Comparison of ENCODE assay signal across 20 cellular contexts in genomic region chr3:109372639-109373038, GRCh38. TPM values are rescaled to one million over a fixed set of nuclear protein-coding genes. Genes with fewer than 3 reads are reported as not detected.
DNase-seq lines count a peak whose midpoint lies in the region; ATAC-seq and TF ChIP-seq lines count a peak whose summit lies in the region.
"Had no signal": no experiment of that assay in that cellular context is flagged by ENCODE, and none has a peak within 500 bp of the region (broad histone marks: within the 10 kb centered on the region; RNA-seq: fewer than 3 reads in every experiment).

No MANE protein-coding gene starts in this region.

- H3K27ac ChIP-seq in GM23338 (ENCODE audit: low read depth) (no peak overlapping the region), endodermal cell (ENCODE audit: low read depth, low read length) (no peak overlapping the region), neuronal stem cell (replicated peaks; ENCODE audit: low read length) (no peak overlapping the region), SJCRH30 (no peak overlapping the region)
- H3K27ac ChIP-seq: A549; BLaER1 treated with 17β-estradiol and CSF1 and Interleukin-3, amounts not matched to agents 10 nM and 100 nM had no signal

- H3K79me1 ChIP-seq in neuronal stem cell (ENCODE audit: low read depth, low read length), result no peaks in the 10 kb centered on the region

- no peak overlapping the region for H4K8ac ChIP-seq in neuronal stem cell (ENCODE audit: low read depth, low read length)

- peaks cover 8% of the 10 kb centered on the region; the same call in 1 of the 2 replicates for H3K79me2 ChIP-seq in GM23338 (replicated peaks; ENCODE audit: insufficient read depth)

- H4K91ac ChIP-seq in neuronal stem cell (ENCODE audit: low read depth, low read length, poor library complexity), result no peak overlapping the region

- no peak overlapping the region for H2AK5ac ChIP-seq in neuronal stem cell (ENCODE audit: low read depth, low read length)

- H3K27ac Mint-ChIP-seq in GM23338, result peak overlapping the region; percentile 70
- H3K27ac Mint-ChIP-seq in endodermal cell, result no peak overlapping the region
- H3K27ac Mint-ChIP-seq: CD14-positive monocyte; CD4-positive, alpha-beta T cell; CD8-positive, alpha-beta memory T cell had no signal

- H3K36me3 ChIP-seq in GM23338 (ENCODE audit: insufficient read depth) (peaks cover 6% of the 10 kb centered on the region; the same call in 1 of the 2 replicates), endodermal cell (ENCODE audit: control insufficient read depth, insufficient read depth, low read length) (no peaks in the 10 kb centered on the region), neuronal stem cell (replicated peaks in 1 of 2; ENCODE audit: control insufficient read depth in 2 of 2, insufficient read depth in 2 of 2, low read length in 2 of 2) (no peaks in the 10 kb centered on the region), SJCRH30 (no peaks in the 10 kb centered on the region)
- H3K36me3 ChIP-seq: BE2C; BLaER1 treated with 17β-estradiol and CSF1 and Interleukin-3, amounts not matched to agents 10 nM and 100 nM had no signal

- H3K9me3 Mint-ChIP-seq in GM23338 (no peaks in the 10 kb centered on the region; the same call in 2 of the 3 replicates), endodermal cell (no peaks in the 10 kb centered on the region)
- H3K9me3 Mint-ChIP-seq: CD4-positive, alpha-beta T cell; CD8-positive, alpha-beta memory T cell had no signal

- DNase-seq in GM23338 (ENCODE audit: low spot score) (no peak), NCI-H82 treated with DMSO at 0.1 percent for 48 hours (lab: John Stamatoyannopoulos, UW; ENCODE audit: unreplicated experiment) (peak; percentile 35), endodermal cell (no peak), neuronal stem cell (ENCODE audit: low spot score) (no peak), SJCRH30 (no peak), anterior cingulate cortex (lab: John Stamatoyannopoulos, UW) (no peak)
- DNase-seq in activated naive CD4-positive, alpha-beta T cell treated with anti-CD3 and anti-CD28 coated beads, Interleukin-2, amount 50 U/mL, for 16 hours, result no peak
- DNase-seq: 8988T; ACHN; AML-193; BE2C; CD4-positive, alpha-beta T cell; CD8-positive, alpha-beta memory T cell; DMS53; DMS79 treated with DMSO at 0.1 percent for 48 hours; H7; HCEC 1CT had no signal

- no peak overlapping the region for H2BK15ac ChIP-seq in neuronal stem cell (ENCODE audit: low read length)

- H3K27me3 ChIP-seq in GM23338 (ENCODE audit: insufficient read depth), result no peaks in the 10 kb centered on the region
- H3K27me3 ChIP-seq in endodermal cell (ENCODE audit: control insufficient read depth, insufficient read depth, low read length, poor library complexity, severe bottlenecking), result no peaks in the 10 kb centered on the region
- H3K27me3 ChIP-seq in neuronal stem cell (ENCODE audit: control insufficient read depth in 3 of 3, insufficient read depth in 3 of 3, low read depth in 1 of 3, low read length in 3 of 3), result no peaks in the 10 kb centered on the region
- no peaks in the 10 kb centered on the region for H3K27me3 ChIP-seq in SJCRH30
- H3K27me3 ChIP-seq: BE2C; BLaER1 treated with 17β-estradiol and CSF1 and Interleukin-3, amounts not matched to agents 10 nM and 100 nM had no signal

- no peaks in the 10 kb centered on the region for H3K9me2 ChIP-seq in GM23338 (ENCODE audit: insufficient read depth)

- H2BK12ac ChIP-seq in neuronal stem cell (ENCODE audit: low read length), result no peak overlapping the region

- no peak overlapping the region for H3K18ac ChIP-seq in neuronal stem cell (ENCODE audit: low read length)

- H2BK120ac ChIP-seq in neuronal stem cell (ENCODE audit: low read depth, low read length), result no peak overlapping the region

- H3K9me3 ChIP-seq in endodermal cell (ENCODE audit: control insufficient read depth, low read length) (no peaks in the 10 kb centered on the region), neuronal stem cell (replicated peaks in 1 of 2; ENCODE audit: control insufficient read depth in 2 of 2, insufficient read depth in 1 of 2, low read depth in 1 of 2, low read length in 2 of 2) (no peaks in the 10 kb centered on the region), SJCRH30 (replicated peaks) (no peaks in the 10 kb centered on the region)
- H3K9me3 ChIP-seq: A549; BE2C; BLaER1 treated with 17β-estradiol and CSF1 and Interleukin-3, amounts not matched to agents 10 nM and 100 nM had no signal

- H3K23ac ChIP-seq in neuronal stem cell (ENCODE audit: low read depth, low read length, poor library complexity), result no peak overlapping the region

- no peak overlapping the region for H3K4ac ChIP-seq in neuronal stem cell (ENCODE audit: low read length)

- H3K27me3 Mint-ChIP-seq in GM23338 (ENCODE audit: insufficient read depth, low read depth, poor library complexity), result no peaks in the 10 kb centered on the region
- peaks cover 4% of the 10 kb centered on the region for H3K27me3 Mint-ChIP-seq in endodermal cell (ENCODE audit: insufficient read depth)
- H3K27me3 Mint-ChIP-seq: CD4-positive, alpha-beta T cell had no signal

- H3F3A ChIP-seq in GM23338 (replicated peaks; ENCODE audit: low read depth), result no peaks in the 10 kb centered on the region

- H3K4me3 ChIP-seq in GM23338, result no peak overlapping the region
- peak overlapping the region; percentile 69 for H3K4me3 ChIP-seq in endodermal cell (ENCODE audit: low read length)
- H3K4me3 ChIP-seq in neuronal stem cell (ENCODE audit: low read length in 2 of 2), result no peak overlapping the region
- no peak overlapping the region for H3K4me3 ChIP-seq in SJCRH30
- H3K4me3 ChIP-seq: A549; BLaER1 treated with 17β-estradiol and CSF1 and Interleukin-3, amounts not matched to agents 10 nM and 100 nM had no signal

- ATAC-seq in GM23338, result no peak
- ATAC-seq: A549 had no signal

- 0 out of 2 replicates have a peak, but pooled peaks cover 5% of the 10 kb centered on the region for H3K4me1 ChIP-seq in GM23338 (ENCODE audit: insufficient read depth)
- H3K4me1 ChIP-seq in endodermal cell (ENCODE audit: control insufficient read depth, insufficient read depth, low read length), result peaks cover 6% of the 10 kb centered on the region
- no peaks in the 10 kb centered on the region for H3K4me1 ChIP-seq in neuronal stem cell (ENCODE audit: control insufficient read depth in 2 of 2, insufficient read depth in 1 of 2, low read depth in 1 of 2, low read length in 2 of 2)
- H3K4me1 ChIP-seq in SJCRH30, result no peaks in the 10 kb centered on the region
- H3K4me1 ChIP-seq: A549; BE2C; BLaER1 treated with 17β-estradiol and CSF1 and Interleukin-3, amounts not matched to agents 10 nM and 100 nM had no signal

- no peak overlapping the region for H2BK5ac ChIP-seq in neuronal stem cell (ENCODE audit: low read length)

- TF ChIP-seq CTCF in GM23338 (conservative IDR thresholded peaks at IDR 0.05; ENCODE audit: low read depth in 2 of 2) (no peak), endodermal cell (conservative IDR thresholded peaks at IDR 0.05) (no peak)

- no peak overlapping the region for H2AFZ ChIP-seq in GM23338
- H2AFZ ChIP-seq in neuronal stem cell (ENCODE audit: low read length), result peak overlapping the region; percentile 30

- H3K14ac ChIP-seq in neuronal stem cell (ENCODE audit: low read length), result no peak overlapping the region

- H4K20me1 ChIP-seq in GM23338 (replicated peaks; ENCODE audit: insufficient read depth), result no peaks in the 10 kb centered on the region
- H4K20me1 ChIP-seq: BLaER1 treated with 17β-estradiol and CSF1 and Interleukin-3, amounts not matched to agents 10 nM and 100 nM had no signal

- H3K4me2 ChIP-seq in GM23338, result no peak overlapping the region
- H3K4me2 ChIP-seq in neuronal stem cell (ENCODE audit: insufficient read depth, low read length, poor library complexity, severe bottlenecking), result no peak overlapping the region
- H3K4me2 ChIP-seq: A549; BLaER1 treated with 17β-estradiol and CSF1 and Interleukin-3, amounts not matched to agents 10 nM and 100 nM had no signal

- peaks cover 3% of the 10 kb centered on the region; the same call in 2 of the 3 replicates for H3K4me1 Mint-ChIP-seq in GM23338
- H3K4me1 Mint-ChIP-seq in endodermal cell, result peaks cover 6% of the 10 kb centered on the region
- H3K4me1 Mint-ChIP-seq: CD14-positive monocyte; CD8-positive, alpha-beta memory T cell had no signal

- H3K9ac ChIP-seq in endodermal cell (ENCODE audit: extremely low read depth, low read length, poor library complexity, severe bottlenecking), result peak overlapping the region; percentile 1
- no peak overlapping the region for H3K9ac ChIP-seq in neuronal stem cell (ENCODE audit: low read depth, low read length, poor library complexity)
- H3K9ac ChIP-seq: BLaER1 treated with 17β-estradiol and CSF1 and Interleukin-3, amounts not matched to agents 10 nM and 100 nM had no signal

- H3K36me3 Mint-ChIP-seq in GM23338 (ENCODE audit: low read depth) (peaks cover 28% of the 10 kb centered on the region), endodermal cell (ENCODE audit: low read depth) (no peaks in the 10 kb centered on the region)
- H3K36me3 Mint-ChIP-seq: CD14-positive monocyte; CD8-positive, alpha-beta memory T cell had no signal

- H3K4me3 Mint-ChIP-seq in GM23338, result no peak overlapping the region
- no peak overlapping the region for H3K4me3 Mint-ChIP-seq in endodermal cell
- H3K4me3 Mint-ChIP-seq: CD14-positive monocyte; CD4-positive, alpha-beta T cell; CD8-positive, alpha-beta memory T cell had no signal

TF ChIP-seq in GM23338, 12 proteins besides CTCF, POLR2A, EP300 and RAD21 (continues in another document):
- TF ChIP-seq CREB1 (CRISPR knock-in tag; IDR thresholded peaks at IDR 0.05; ENCODE audit: low read depth) (no peak), POLR2AphosphoS5 (IDR thresholded peaks at IDR 0.05; ENCODE audit: low read depth) (no peak), ZNF114 (CRISPR knock-in tag; IDR thresholded peaks at IDR 0.05) (no peak), STAT1 (IDR thresholded peaks at IDR 0.05; ENCODE audit: unreplicated experiment) (no peak), EZH2phosphoT487 (IDR thresholded peaks at IDR 0.05; ENCODE audit: unreplicated experiment) (no peak), JUNB (IDR thresholded peaks at IDR 0.05; ENCODE audit: unreplicated experiment) (no peak)

RNA-seq across cellular contexts. Expression of gene DPPA4, which starts 35.3 kb away (rescaled TPM):
- total RNA-seq in GM23338 (2014; rRNA removed; shearing (Covaris generic)), result 806 and 878 TPM in 2 replicates
- 546 and 574 TPM in 2 replicates for polyA plus RNA-seq in GM23338 (2016; fragmentation: Nextera tagmentation; extraction: Ambion mirVana)
- total RNA-seq in endodermal cell, result 100 to 1,000 TPM; 132 to 284 TPM
- 159 TPM for polyA plus RNA-seq in endodermal cell (2013, experiment 1 of 2)
- 126 TPM for polyA plus RNA-seq in endodermal cell (2013, experiment 2 of 2)
- 189 TPM for polyA plus RNA-seq in neuronal stem cell (2013, experiment 1 of 2)
- polyA plus RNA-seq in neuronal stem cell (2013, experiment 2 of 2), result 188 TPM
- not detected in 2 replicates for total RNA-seq in SJCRH30 (2014; rRNA removed; shearing (Covaris generic))
- polyA plus RNA-seq: A549; CD14-positive monocyte; CD8-positive, alpha-beta memory T cell had no signal

RNA-seq across cellular contexts. Expression of gene DPPA2, which starts 56.3 kb away (rescaled TPM):
- total RNA-seq in GM23338 (2014; rRNA removed; shearing (Covaris generic)), result 9.3 and 14.3 TPM in 2 replicates
- polyA plus RNA-seq in GM23338 (2016; fragmentation: Nextera tagmentation; extraction: Ambion mirVana), result 18.9 and 21.5 TPM in 2 replicates
- 1 to 10 TPM; 1.7 to 3.1 TPM for total RNA-seq in endodermal cell
- polyA plus RNA-seq in endodermal cell (2013, experiment 1 of 2), result 1.3 TPM
- polyA plus RNA-seq in endodermal cell (2013, experiment 2 of 2), result 1.4 TPM
- polyA plus RNA-seq in neuronal stem cell (2013, experiment 1 of 2), result 2.6 TPM
- polyA plus RNA-seq in neuronal stem cell (2013, experiment 2 of 2), result 2.6 TPM
- not detected in 2 replicates for total RNA-seq in SJCRH30 (2014; rRNA removed; shearing (Covaris generic))
- total RNA-seq: CD4-positive, alpha-beta T cell; CD8-positive, alpha-beta memory T cell had no signal
- polyA plus RNA-seq: A549; CD14-positive monocyte; CD8-positive, alpha-beta memory T cell had no signal

Comparison
In these comparisons a context has a peak if more than half of its experiments do, and no peak if none do; other contexts are left out.
1. RNA of gene DPPA4, which starts 35.3 kb away (total RNA-seq): 806 to 878 TPM in GM23338 and 132 to 284 TPM in endodermal cell; not detected in SJCRH30; every median in the first group is over 100 times any median in the second.